11 cellular contexts compared by ENCODE assay signal in the genomic region with DNA sequence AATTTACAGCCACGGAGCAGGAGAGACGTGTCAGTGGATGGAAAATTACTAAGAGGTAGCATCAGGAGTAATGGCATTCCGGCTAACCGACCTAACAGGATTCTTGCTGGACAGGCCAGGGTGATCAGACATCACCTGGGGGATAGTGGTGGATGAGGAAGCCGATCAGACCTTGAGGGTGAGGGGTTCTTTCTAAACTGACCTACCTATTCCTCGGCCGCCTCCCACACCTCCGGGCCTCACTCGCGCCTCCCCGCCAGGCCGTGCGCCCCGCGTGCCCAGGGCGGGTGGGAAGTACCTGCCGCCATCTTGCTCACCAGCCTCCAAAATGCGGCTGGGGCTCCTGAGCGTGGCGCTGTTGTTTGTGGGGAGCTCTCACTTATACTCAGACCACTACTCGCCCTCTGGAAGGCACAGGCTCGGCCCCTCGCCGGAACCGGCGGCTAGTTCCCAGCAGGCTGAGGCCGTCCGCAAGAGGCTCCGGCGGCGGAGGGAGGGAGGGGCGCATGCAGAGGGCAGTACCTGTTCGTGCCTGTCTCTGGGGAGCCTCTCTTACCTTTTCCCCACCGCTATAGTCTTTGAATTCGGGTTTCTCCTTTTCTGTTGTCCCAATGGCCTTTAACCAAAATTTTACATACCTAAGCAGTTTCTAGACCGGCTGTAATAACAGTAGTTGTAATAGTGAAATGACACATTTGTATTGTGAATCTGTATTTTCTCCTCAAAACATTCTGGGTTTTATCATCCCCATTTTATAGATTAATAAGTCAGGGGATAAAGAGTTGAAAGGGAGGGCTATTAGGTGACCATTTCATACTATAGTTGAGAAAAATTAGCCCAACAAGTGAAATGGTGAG.
A peak's percentile ranks its signal among the peaks of the same experiment; 100 is the strongest.
DNase-seq lines count a peak whose midpoint lies in the region; ATAC-seq and TF ChIP-seq lines count a peak whose summit lies in the region.
"Had no signal": no experiment of that assay in that cellular context is flagged by ENCODE, and none has a peak within 500 bp of the region (broad histone marks: within the 10 kb centered on the region; RNA-seq: fewer than 3 reads in every experiment).

A gene with protein sequence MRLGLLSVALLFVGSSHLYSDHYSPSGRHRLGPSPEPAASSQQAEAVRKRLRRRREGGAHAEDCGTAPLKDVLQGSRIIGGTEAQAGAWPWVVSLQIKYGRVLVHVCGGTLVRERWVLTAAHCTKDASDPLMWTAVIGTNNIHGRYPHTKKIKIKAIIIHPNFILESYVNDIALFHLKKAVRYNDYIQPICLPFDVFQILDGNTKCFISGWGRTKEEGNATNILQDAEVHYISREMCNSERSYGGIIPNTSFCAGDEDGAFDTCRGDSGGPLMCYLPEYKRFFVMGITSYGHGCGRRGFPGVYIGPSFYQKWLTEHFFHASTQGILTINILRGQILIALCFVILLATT (plus strand): TSS at position 290 of the 857 bp plus-strand sequence. CDS start 39 bp downstream, at position 329.

- H3K27me3 ChIP-seq in brain microvascular endothelial cell (replicated peaks) (no peaks in the 10 kb centered on the region), parathyroid adenoma (ENCODE audit: control insufficient read depth, insufficient read depth, low read length) (no peaks in the 10 kb centered on the region)

- H3K9me3 ChIP-seq in parathyroid adenoma (ENCODE audit: control insufficient read depth, low read length), result no peaks in the 10 kb centered on the region

- in situ Hi-C loops in brain microvascular endothelial cell (cut with HindIII; ENCODE audit: low pct_ligation_motif_present, low sequenced_read_pairs), result no loop called here

- H3K4me3 ChIP-seq in brain microvascular endothelial cell (ENCODE audit: low read depth, low read length) (peak within 1 kb of the TSS; percentile 35), parathyroid adenoma (ENCODE audit: low read depth, low read length) (no peak within 1 kb of the TSS)
- H3K4me3 ChIP-seq: SK-N-MC had no signal

- peak within 1 kb of the TSS; percentile 95 for H2AFZ ChIP-seq in parathyroid adenoma

- ATAC-seq in stimulated activated naive CD8-positive, alpha-beta T cell treated with anti-CD3 and anti-CD28 coated beads, Interleukin-15, Interleukin-2, amounts not matched to agents 100 U/mL and 50 U/mL, for 24 hours, result no peak
- no peak for ATAC-seq in HG03175 (IDR thresholded peaks at IDR 0.05; ENCODE audit: unreplicated experiment)
- no peak for ATAC-seq in GM18511 (IDR thresholded peaks at IDR 0.05; ENCODE audit: unreplicated experiment)

- H3K36me3 ChIP-seq in brain microvascular endothelial cell (replicated peaks) (no peaks in the 10 kb centered on the region), parathyroid adenoma (ENCODE audit: control insufficient read depth, insufficient read depth, low read length) (no peaks in the 10 kb centered on the region)

- no peak within 1 kb of the TSS for H3K27ac ChIP-seq in brain microvascular endothelial cell
- H3K27ac ChIP-seq in parathyroid adenoma, result peak within 1 kb of the TSS; percentile 62
- H3K27ac ChIP-seq: SK-N-MC had no signal

- H3K4me2 ChIP-seq in parathyroid adenoma (ENCODE audit: low read length), result no peak within 1 kb of the TSS

- H3K4me1 ChIP-seq in parathyroid adenoma, result peaks cover 8% of the 10 kb centered on the region

- no peak within 1 kb of the TSS for H3K9ac ChIP-seq in parathyroid adenoma

- peak; percentile 34 for TF ChIP-seq CTCF in brain microvascular endothelial cell (IDR thresholded peaks at IDR 0.05; ENCODE audit: low read depth, low read length, missing control alignments)
- TF ChIP-seq CTCF in parathyroid adenoma (IDR thresholded peaks at IDR 0.05), result no peak

- peak; percentile 4 for DNase-seq in Ammon's horn (ENCODE audit: low spot score)
- no peak for DNase-seq in brain microvascular endothelial cell
- DNase-seq in iPS DF 4.7 (ENCODE audit: extremely low read depth, low spot score), result peak; percentile 58
- no peak for DNase-seq in dedifferentiated amniotic fluid mesenchymal stem cell (ENCODE audit: extremely low spot score)
- no peak for DNase-seq in stimulated activated naive CD8-positive, alpha-beta T cell treated with anti-CD3 and anti-CD28 coated beads, Interleukin-15, Interleukin-2, amounts not matched to agents 100 U/mL and 50 U/mL, for 24 hours
- DNase-seq: NCI-H345; stimulated activated CD4-positive, alpha-beta T cell treated with anti-CD3 and anti-CD28 coated beads, Interleukin-4, amount 100 ng/mL, for 4 hours had no signal

- H3K79me2 ChIP-seq in parathyroid adenoma, result no peaks in the 10 kb centered on the region

Comparison
In these comparisons a context has a peak if more than half of its experiments do, and no peak if none do; other contexts are left out.
1. DNase-seq: peak in Ammon's horn (single experiment) and iPS DF 4.7 (single experiment); none in brain microvascular endothelial cell (single experiment), dedifferentiated amniotic fluid mesenchymal stem cell (single experiment) and stimulated activated naive CD8-positive, alpha-beta T cell treated with anti-CD3 and anti-CD28 coated beads, Interleukin-15, Interleukin-2, amounts not matched to agents 100 U/mL and 50 U/mL, for 24 hours (single experiment).